In the genomic region with DNA sequence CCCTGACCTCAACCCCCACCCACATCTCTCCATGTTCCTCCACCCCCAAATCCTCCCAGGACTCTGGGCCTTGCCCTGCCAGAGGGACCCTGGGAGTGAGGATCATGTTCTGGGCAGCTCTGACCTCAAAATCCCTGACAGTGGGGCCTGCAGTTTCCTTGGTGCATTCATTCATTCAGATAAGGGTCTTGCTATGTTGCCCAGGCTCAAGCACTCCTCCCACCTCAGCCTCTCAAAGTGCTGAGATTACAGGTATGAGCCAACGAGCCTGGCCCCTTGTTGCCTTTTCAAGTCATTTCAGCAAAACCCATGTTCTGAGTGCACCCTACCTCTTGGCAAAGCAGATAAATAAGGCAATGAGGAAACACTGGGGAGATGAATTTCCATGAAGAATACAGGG, we compare ENCODE assay signal across 17 cellular contexts. TPM values are rescaled to one million over a fixed set of nuclear protein-coding genes. Genes with fewer than 3 reads are reported as not detected.
DNase-seq lines count a peak whose midpoint lies in the region; ATAC-seq and TF ChIP-seq lines count a peak whose summit lies in the region.
"Had no signal": no experiment of that assay in that cellular context is flagged by ENCODE, and none has a peak within 500 bp of the region (broad histone marks: within the 10 kb centered on the region; RNA-seq: fewer than 3 reads in every experiment).

No MANE protein-coding gene starts in this region.

- H3K4me1 Mint-ChIP-seq in activated T-helper 17 cell treated with anti-CD3 and anti-CD28 coated beads, Interleukin-2, amount 50 U/mL, for 72 hours = no peaks in the 10 kb centered on the region
- no peaks in the 10 kb centered on the region for H3K4me1 Mint-ChIP-seq in memory B cell
- H3K4me1 Mint-ChIP-seq: CD4-positive, alpha-beta memory T cell; IgD-negative memory B cell had no signal

- no peaks in the 10 kb centered on the region for H3K36me3 ChIP-seq in HEK293 (ENCODE audit: control insufficient read depth in 2 of 2, insufficient read depth in 1 of 2, low read length in 2 of 2)
- H3K36me3 ChIP-seq: BE2C had no signal

- no peak overlapping the region for H3K4me3 ChIP-seq in HEK293 (ENCODE audit: low read depth, low read length)

- ATAC-seq in activated T-helper 17 cell treated with anti-CD3 and anti-CD28 coated beads, Interleukin-2, amount 50 U/mL, for 72 hours (replicated peaks) = no peak
- ATAC-seq in memory B cell (ENCODE audit: low read depth) (no peak), HG02852 (IDR thresholded peaks at IDR 0.05; ENCODE audit: unreplicated experiment) (no peak)

- TF ChIP-seq CTCF in HEK293 (tag by site-specific recombination; IDR thresholded peaks at IDR 0.05) = no peak

- H3K27ac ChIP-seq in HEK293 (ENCODE audit: extremely low read depth, low read depth, low read length) = no peak overlapping the region
- H3K27ac ChIP-seq: C4-2B, HL-60 had no signal

- H3K4me3 Mint-ChIP-seq in activated T-helper 17 cell treated with anti-CD3 and anti-CD28 coated beads, Interleukin-2, amount 50 U/mL, for 72 hours = no peak overlapping the region
- H3K4me3 Mint-ChIP-seq in memory B cell = no peak overlapping the region
- H3K4me3 Mint-ChIP-seq: CD4-positive, alpha-beta memory T cell; H9 had no signal

- H3K9me3 ChIP-seq in HEK293 (ENCODE audit: control insufficient read depth, insufficient read depth, low read depth, low read length) = no peaks in the 10 kb centered on the region
- H3K9me3 ChIP-seq: BE2C had no signal

- H3K27ac Mint-ChIP-seq in activated T-helper 17 cell treated with anti-CD3 and anti-CD28 coated beads, Interleukin-2, amount 50 U/mL, for 72 hours = peak overlapping the region; percentile 18
- H3K27ac Mint-ChIP-seq in memory B cell = peak overlapping the region; percentile 57
- H3K27ac Mint-ChIP-seq: H9, IgD-negative memory B cell had no signal

- no peaks in the 10 kb centered on the region for H3K9me3 Mint-ChIP-seq in activated T-helper 17 cell treated with anti-CD3 and anti-CD28 coated beads, Interleukin-2, amount 50 U/mL, for 72 hours
- no peaks in the 10 kb centered on the region for H3K9me3 Mint-ChIP-seq in memory B cell
- H3K9me3 Mint-ChIP-seq: CD4-positive, alpha-beta memory T cell; H9; IgD-negative memory B cell had no signal

- H3K27me3 Mint-ChIP-seq in activated T-helper 17 cell treated with anti-CD3 and anti-CD28 coated beads, Interleukin-2, amount 50 U/mL, for 72 hours = no peaks in the 10 kb centered on the region
- H3K27me3 Mint-ChIP-seq in memory B cell = no peaks in the 10 kb centered on the region
- H3K27me3 Mint-ChIP-seq: CD4-positive, alpha-beta memory T cell had no signal

- CTCF ChIA-PET in HEK293 (lab: Yijun Ruan, JAX) = no interaction called here

- POLR2A ChIA-PET in HEK293 (lab: Yijun Ruan, JAX) = no interaction called here

- no peaks in the 10 kb centered on the region for H3K36me3 Mint-ChIP-seq in activated T-helper 17 cell treated with anti-CD3 and anti-CD28 coated beads, Interleukin-2, amount 50 U/mL, for 72 hours (ENCODE audit: low read depth)
- peaks cover 14% of the 10 kb centered on the region for H3K36me3 Mint-ChIP-seq in memory B cell

- H3K4me1 ChIP-seq in HEK293 (ENCODE audit: control insufficient read depth, insufficient read depth, low read length) = no peaks in the 10 kb centered on the region

- no peak for DNase-seq in memory B cell (ENCODE audit: low spot score in 2 of 2)
- no peak for DNase-seq in HUDEP-2 (lab: John Stamatoyannopoulos, UW; ENCODE audit: unreplicated experiment in 76 of 76)
- no peak for DNase-seq in C1 segment of cervical spinal cord (lab: John Stamatoyannopoulos, UW)
- DNase-seq: ACHN; CD4-positive, alpha-beta memory T cell; DMS153; DMS79; GDM1; H9; KG1 had no signal

TF ChIP-seq in HEK293, 187 proteins besides CTCF, POLR2A, EP300 and RAD21:
- TF ChIP-seq ZNF510 (tag by site-specific recombination; IDR thresholded peaks at IDR 0.05; ENCODE audit: insufficient replicate concordance) (no peak), ZNF121 (tag by site-specific recombination; IDR thresholded peaks at IDR 0.05) (peak; percentile 91), ZNF146 (tag by site-specific recombination; IDR thresholded peaks at IDR 0.05) (no peak), ZNF175 (tag by site-specific recombination; IDR thresholded peaks at IDR 0.05) (no peak), ZNF660 (tag by site-specific recombination; IDR thresholded peaks at IDR 0.05) (no peak)
TF ChIP-seq in HEK293: peak in this region for 1.

RNA-seq across cellular contexts. Expression of a gene that starts 29.6 kb away (rescaled TPM):
- 100 to 1,000 TPM; 112 to 160 TPM for total RNA-seq in activated T-helper 17 cell treated with anti-CD3 and anti-CD28 coated beads, Interleukin-2, amount 50 U/mL, for 72 hours

RNA-seq across cellular contexts. Expression of a gene that starts 35.1 kb away (rescaled TPM):
- 10 to 100 TPM; 24.9 to 28.6 TPM for total RNA-seq in activated T-helper 17 cell treated with anti-CD3 and anti-CD28 coated beads, Interleukin-2, amount 50 U/mL, for 72 hours

RNA-seq across cellular contexts. Expression of a gene that starts 43.8 kb away (rescaled TPM):
- total RNA-seq in activated T-helper 17 cell treated with anti-CD3 and anti-CD28 coated beads, Interleukin-2, amount 50 U/mL, for 72 hours = 10 to 100 TPM in 1 of 2 donors, 1 to 10 TPM in 1; 7.7 to 12.0 TPM
